9 cellular contexts compared by ENCODE assay signal in the genomic region with DNA sequence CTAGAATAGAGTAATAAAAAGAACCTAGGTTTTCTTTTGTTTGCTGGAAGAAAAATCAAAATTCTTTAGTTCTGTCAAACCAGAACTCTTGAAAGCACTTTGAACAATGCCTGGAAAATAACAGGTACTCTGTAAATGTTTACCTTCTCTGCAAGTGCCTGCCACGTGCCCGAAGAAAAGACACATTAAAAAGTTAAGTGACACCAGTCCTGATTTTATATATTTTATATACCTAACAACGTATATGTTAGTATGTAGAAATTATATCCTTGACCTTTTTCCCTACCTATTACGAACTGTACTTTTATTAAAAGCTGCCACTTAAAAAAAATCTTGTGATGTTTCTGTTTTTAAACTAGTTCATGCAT. TPM values are rescaled to one million over a fixed set of nuclear protein-coding genes. Genes with fewer than 3 reads are reported as not detected.
DNase-seq lines count a peak whose midpoint lies in the region; ATAC-seq, FAIRE-seq and TF ChIP-seq lines count a peak whose summit lies in the region.
"Had no signal": no experiment of that assay in that cellular context is flagged by ENCODE, and none has a peak within 500 bp of the region (broad histone marks: within the 10 kb centered on the region; RNA-seq: fewer than 3 reads in every experiment).

No MANE protein-coding gene starts in this region.

- TF ChIP-seq EP300 in HepG2 (IDR thresholded peaks at IDR 0.05; ENCODE audit: low read depth in 2 of 2, low read length in 2 of 2), result no peak; a peak in 1 of 4 replicates
- TF ChIP-seq EP300 in HepG2 (CRISPR knock-in tag; IDR thresholded peaks at IDR 0.05; ENCODE audit: borderline replicate concordance), result no peak
- TF ChIP-seq EP300 in tibial nerve (IDR thresholded peaks at IDR 0.05), result no peak

- POLR2A ChIA-PET in HepG2 (lab: Yijun Ruan, JAX), result interaction anchor here (2.9 kb wide), 1 partner anchor 89 kb away, joined by 17 read pairs; a partner anchor contains a TSS

- H3K9me3 Mint-ChIP-seq in activated naive CD4-positive, alpha-beta T cell treated with anti-CD3 and anti-CD28 coated beads, Interleukin-2, amount 10 ng/mL, durations not matched to agents 7 days and 5 days, result no peaks in the 10 kb centered on the region
- peaks cover 6% of the 10 kb centered on the region for H3K9me3 Mint-ChIP-seq in activated naive CD8-positive, alpha-beta T cell (ENCODE audit: low read depth)

- peak overlapping the region; percentile 68 for H3K4me2 ChIP-seq in HepG2 (ENCODE audit: low read depth, low read length)

- 3% methylated on average over 4 of the region's 4 CpGs for WGBS in HepG2 (ENCODE audit: low lambda C conversion rate)
- 14 to 28% methylated on average over 4 of the region's 4 CpGs for WGBS in tibial nerve, 2 donors

- in situ Hi-C loops in HepG2 (cut with HindIII; ENCODE audit: extremely low pct_ligation_motif_present, low pct_unique_long_range_greater_than_20kb), result no loop called here

- CTCF ChIA-PET in activated naive CD4-positive, alpha-beta T cell treated with anti-CD3 and anti-CD28 coated beads, Interleukin-2, amount 10 ng/mL, durations not matched to agents 7 days and 5 days (lab: Charles Lee), result interaction anchor here (1.0 to 3.8 kb wide), 2 partner anchors 21 to 115 kb away, joined by 4 to 27 read pairs; a partner anchor contains a TSS
- CTCF ChIA-PET in HepG2 (lab: Yijun Ruan, JAX; ENCODE audit: low intra/inter-chr PET ratio, low total read pairs), result no interaction called here

- TF ChIP-seq CTCF in HepG2 (CRISPR knock-in tag; IDR thresholded peaks at IDR 0.05) (no peak), tibial nerve (IDR thresholded peaks at IDR 0.05) (no peak)

- H3K4me1 ChIP-seq in HepG2 (ENCODE audit: insufficient read depth, low read length), result peaks cover 30% of the 10 kb centered on the region
- H3K4me1 ChIP-seq in tibial nerve, result peaks cover 0 to 38% (median 17%) of the 10 kb centered on the region in 4 donors

- no peak for DNase-seq in activated naive CD4-positive, alpha-beta T cell treated with anti-CD3 and anti-CD28 coated beads, Interleukin-2, amount 10 ng/mL, durations not matched to agents 7 days and 5 days
- no peak for DNase-seq in activated naive CD4-positive, alpha-beta T cell treated with Interleukin-2 at 50 U/mL for 16 hours
- peak; percentile 40 for DNase-seq in HepG2 (ENCODE audit: low spot score)
- no peak for DNase-seq in tibial nerve (ENCODE audit: low spot score in 2 of 2)
- no peak for DNase-seq in DMS114 treated with DMSO at 0.1 percent for 48 hours (lab: John Stamatoyannopoulos, UW; ENCODE audit: unreplicated experiment)
- DNase-seq: T1000 had no signal

- peaks cover 56% of the 10 kb centered on the region for H3K79me2 ChIP-seq in HepG2 (ENCODE audit: insufficient read depth, low read length)

- H3K4me3 ChIP-seq in HepG2 (replicated peaks in 1 of 3; ENCODE audit: insufficient read depth in 1 of 3, low read depth in 2 of 3, low read length in 3 of 3) (peak overlapping the region; percentile 88 to 97 (median 94)), tibial nerve (peak overlapping the region; percentile 79 to 94 (median 84))

- no peak for ATAC-seq in HepG2
- ATAC-seq in HG03175 (IDR thresholded peaks at IDR 0.05; ENCODE audit: unreplicated experiment), result no peak
- ATAC-seq in HG03439 (IDR thresholded peaks at IDR 0.05; ENCODE audit: unreplicated experiment), result no peak

- H3K36me3 ChIP-seq in HepG2 (replicated peaks in 1 of 2; ENCODE audit: control insufficient read depth in 1 of 2, insufficient read depth in 2 of 2, low read length in 2 of 2) (peaks cover 0 to 3% of the 10 kb centered on the region in 2 experiments; a peak in 2 of 5 replicates), tibial nerve (no peaks in the 10 kb centered on the region)

- H3K27me3 Mint-ChIP-seq in activated naive CD4-positive, alpha-beta T cell treated with anti-CD3 and anti-CD28 coated beads, Interleukin-2, amount 10 ng/mL, durations not matched to agents 7 days and 5 days, result peaks cover 4% of the 10 kb centered on the region
- H3K27me3 Mint-ChIP-seq in activated naive CD8-positive, alpha-beta T cell, result no peaks in the 10 kb centered on the region

- peak overlapping the region; percentile 98 for H3K4me3 Mint-ChIP-seq in activated naive CD4-positive, alpha-beta T cell treated with anti-CD3 and anti-CD28 coated beads, Interleukin-2, amount 10 ng/mL, durations not matched to agents 7 days and 5 days
- peak overlapping the region; percentile 98 for H3K4me3 Mint-ChIP-seq in activated naive CD8-positive, alpha-beta T cell

- H3K27ac ChIP-seq in HepG2 (ENCODE audit: extremely low read length, insufficient read depth, low read length) (peak overlapping the region; percentile 99), tibial nerve (peak overlapping the region; percentile 83 to 94 (median 93))

- no peak for FAIRE-seq in HepG2 (lab: Jason Lieb, UNC)

- no TSS peak for BruUV-seq in HepG2 (replicated peaks; lab: Mats Ljungman, UMichigan)

- peaks cover 19% of the 10 kb centered on the region for H4K20me1 ChIP-seq in HepG2 (ENCODE audit: insufficient read depth, low read length)

- H3K9ac ChIP-seq in HepG2 (ENCODE audit: insufficient read depth, low read depth, low read length), result peak overlapping the region; percentile 95

- H3K27me3 ChIP-seq in HepG2 (ENCODE audit: control insufficient read depth in 1 of 2, insufficient read depth in 2 of 2, low read length in 2 of 2) (no peaks in the 10 kb centered on the region; a peak in 1 of 5 replicates), tibial nerve (no peaks in the 10 kb centered on the region)

- intact Hi-C loops in HepG2 (cut with micrococcal nuclease; ENCODE audit: unreplicated experiment), result loop anchor here (1.0 kb wide), 1 partner anchor 21 kb away; a partner anchor contains a TSS

- TF ChIP-seq POLR2A in HepG2 (IDR thresholded peaks at IDR 0.05; ENCODE audit: insufficient read depth in 1 of 2, low read depth in 2 of 2, low read length in 2 of 2) (no peak), tibial nerve (IDR thresholded peaks at IDR 0.05) (no peak)

- H2AFZ ChIP-seq in HepG2 (ENCODE audit: low read length), result no peak overlapping the region

- no peak for TF ChIP-seq RAD21 in HepG2 (CRISPR knock-in tag; IDR thresholded peaks at IDR 0.05)

- H3K4me1 Mint-ChIP-seq in activated naive CD4-positive, alpha-beta T cell treated with anti-CD3 and anti-CD28 coated beads, Interleukin-2, amount 10 ng/mL, durations not matched to agents 7 days and 5 days, result peaks cover 41% of the 10 kb centered on the region
- peaks cover 40% of the 10 kb centered on the region for H3K4me1 Mint-ChIP-seq in activated naive CD8-positive, alpha-beta T cell (ENCODE audit: low read depth)

- peak overlapping the region; percentile 100 for H3K27ac Mint-ChIP-seq in activated naive CD4-positive, alpha-beta T cell treated with anti-CD3 and anti-CD28 coated beads, Interleukin-2, amount 10 ng/mL, durations not matched to agents 7 days and 5 days
- H3K27ac Mint-ChIP-seq in activated naive CD8-positive, alpha-beta T cell, result peak overlapping the region; percentile 99

- no peaks in the 10 kb centered on the region for H3K9me3 ChIP-seq in HepG2 (ENCODE audit: low read length)
- H3K9me3 ChIP-seq in tibial nerve, result no peaks in the 10 kb centered on the region

- peaks cover 31% of the 10 kb centered on the region for H3K36me3 Mint-ChIP-seq in activated naive CD4-positive, alpha-beta T cell treated with anti-CD3 and anti-CD28 coated beads, Interleukin-2, amount 10 ng/mL, durations not matched to agents 7 days and 5 days
- H3K36me3 Mint-ChIP-seq in activated naive CD8-positive, alpha-beta T cell, result peaks cover 15% of the 10 kb centered on the region

RNA-seq across cellular contexts. Expression of a gene that starts 1.0 kb away (rescaled TPM):
- total RNA-seq in HepG2 (2016; rRNA removed; fragmentation: Illumina TruSeq; extraction: Trizol), result 6.2 and 7.3 TPM in 2 replicates
- total RNA-seq in HepG2 (2016; cell fraction: cytosol; rRNA removed; fragmentation: Illumina TruSeq; extraction: Trizol; ENCODE audit: low read depth), result 3.0 and 3.9 TPM in 2 replicates
- total RNA-seq in HepG2 (2016; cell fraction: insoluble cytoplasmic fraction; rRNA removed; fragmentation: Illumina TruSeq; extraction: Trizol), result 5.9 and 7.3 TPM in 2 replicates
- total RNA-seq in HepG2 (2016; cell fraction: membrane; rRNA removed; fragmentation: Illumina TruSeq; extraction: Trizol), result 5.3 and 6.1 TPM in 2 replicates
- total RNA-seq in HepG2 (2016; cell fraction: nucleus; rRNA removed; fragmentation: Illumina TruSeq; extraction: Trizol), result 9.9 and 13.4 TPM in 2 replicates
- polyA plus RNA-seq in HepG2 (2011; rRNA removed), result 5.0 and 5.2 TPM in 2 replicates
- 1.4 and 2.4 TPM in 2 replicates for polyA plus RNA-seq in HepG2 (2011; cell fraction: cytosol; rRNA removed)
- polyA plus RNA-seq in HepG2 (2011; cell fraction: nucleus; rRNA removed), result 3.8 and 5.8 TPM in 2 replicates
- polyA plus RNA-seq in HepG2 (2012), result 5.1 and 8.6 TPM in 2 replicates
- 3.0 and 4.3 TPM in 2 replicates for polyA plus RNA-seq in HepG2 (2016; cell fraction: cytosol; fragmentation: Illumina TruSeq; extraction: Trizol; ENCODE audit: low read depth)
- 7.7 and 7.9 TPM in 2 replicates for polyA plus RNA-seq in HepG2 (2016; cell fraction: insoluble cytoplasmic fraction; fragmentation: Illumina TruSeq; extraction: Trizol; ENCODE audit: low read depth)
- polyA plus RNA-seq in HepG2 (2016; cell fraction: membrane; fragmentation: Illumina TruSeq; extraction: Trizol; ENCODE audit: low read depth), result 4.7 and 4.8 TPM in 2 replicates
- 12.1 and 12.4 TPM in 2 replicates for polyA plus RNA-seq in HepG2 (2016; cell fraction: nucleus; fragmentation: Illumina TruSeq; extraction: Trizol; ENCODE audit: insufficient read depth, low read depth)
- 2.5 and 2.9 TPM in 2 replicates for polyA minus RNA-seq in HepG2 (2011; rRNA and poly(A)+ RNA removed; ENCODE audit: low replicate concordance)
- 1.9 and 4.4 TPM in 2 replicates for polyA minus RNA-seq in HepG2 (2011; cell fraction: cytosol; rRNA and poly(A)+ RNA removed)
- 13.9 and 14.5 TPM in 2 replicates for polyA minus RNA-seq in HepG2 (2011; cell fraction: nucleus; rRNA and poly(A)+ RNA removed)
- 1 to 10 TPM; 2.1 to 5.0 (median 2.3) TPM for total RNA-seq in tibial nerve

RNA-seq across cellular contexts. Expression of a gene that starts 1.4 kb away (rescaled TPM):
- total RNA-seq in HepG2 (2016; rRNA removed; fragmentation: Illumina TruSeq; extraction: Trizol), result 8.9 and 17.1 TPM in 2 replicates
- total RNA-seq in HepG2 (2016; cell fraction: cytosol; rRNA removed; fragmentation: Illumina TruSeq; extraction: Trizol; ENCODE audit: low read depth), result 5.0 and 6.0 TPM in 2 replicates
- total RNA-seq in HepG2 (2016; cell fraction: insoluble cytoplasmic fraction; rRNA removed; fragmentation: Illumina TruSeq; extraction: Trizol), result 7.0 and 13.0 TPM in 2 replicates
- 4.6 and 5.9 TPM in 2 replicates for total RNA-seq in HepG2 (2016; cell fraction: membrane; rRNA removed; fragmentation: Illumina TruSeq; extraction: Trizol)
- total RNA-seq in HepG2 (2016; cell fraction: nucleus; rRNA removed; fragmentation: Illumina TruSeq; extraction: Trizol), result 73.8 and 77.3 TPM in 2 replicates
- 31.4 and 38.3 TPM in 2 replicates for polyA plus RNA-seq in HepG2 (2011; rRNA removed)
- polyA plus RNA-seq in HepG2 (2011; cell fraction: cytosol; rRNA removed), result 4.3 and 6.5 TPM in 2 replicates
- polyA plus RNA-seq in HepG2 (2011; cell fraction: nucleus; rRNA removed), result 96.5 and 110 TPM in 2 replicates
- polyA plus RNA-seq in HepG2 (2012), result 19.0 and 21.7 TPM in 2 replicates
- polyA plus RNA-seq in HepG2 (2016; cell fraction: cytosol; fragmentation: Illumina TruSeq; extraction: Trizol; ENCODE audit: low read depth), result 0.44 and 0.55 TPM in 2 replicates
- polyA plus RNA-seq in HepG2 (2016; cell fraction: insoluble cytoplasmic fraction; fragmentation: Illumina TruSeq; extraction: Trizol; ENCODE audit: low read depth), result 7.3 and 8.6 TPM in 2 replicates
- 1.7 and 1.9 TPM in 2 replicates for polyA plus RNA-seq in HepG2 (2016; cell fraction: membrane; fragmentation: Illumina TruSeq; extraction: Trizol; ENCODE audit: low read depth)
- polyA plus RNA-seq in HepG2 (2016; cell fraction: nucleus; fragmentation: Illumina TruSeq; extraction: Trizol; ENCODE audit: insufficient read depth, low read depth), result 99.4 and 110 TPM in 2 replicates
- polyA minus RNA-seq in HepG2 (2011; rRNA and poly(A)+ RNA removed; ENCODE audit: low replicate concordance), result 11.8 and 15.6 TPM in 2 replicates
- polyA minus RNA-seq in HepG2 (2011; cell fraction: cytosol; rRNA and poly(A)+ RNA removed), result 6.1 and 11.4 TPM in 2 replicates
- polyA minus RNA-seq in HepG2 (2011; cell fraction: nucleus; rRNA and poly(A)+ RNA removed), result 208 and 220 TPM in 2 replicates
- 10 to 100 TPM; 47.1 to 95.3 (median 79.8) TPM for total RNA-seq in tibial nerve

RNA-seq across cellular contexts. Expression of a gene that starts 20.8 kb away (rescaled TPM):
- total RNA-seq in HepG2 (2016; rRNA removed; fragmentation: Illumina TruSeq; extraction: Trizol), result 21.9 and 22.5 TPM in 2 replicates
- total RNA-seq in HepG2 (2016; cell fraction: cytosol; rRNA removed; fragmentation: Illumina TruSeq; extraction: Trizol; ENCODE audit: low read depth), result 8.4 and 11.1 TPM in 2 replicates
- total RNA-seq in HepG2 (2016; cell fraction: insoluble cytoplasmic fraction; rRNA removed; fragmentation: Illumina TruSeq; extraction: Trizol), result 24.4 and 24.7 TPM in 2 replicates
- 19.4 and 21.7 TPM in 2 replicates for total RNA-seq in HepG2 (2016; cell fraction: membrane; rRNA removed; fragmentation: Illumina TruSeq; extraction: Trizol)
- total RNA-seq in HepG2 (2016; cell fraction: nucleus; rRNA removed; fragmentation: Illumina TruSeq; extraction: Trizol), result 20.6 and 22.2 TPM in 2 replicates
- polyA plus RNA-seq in HepG2 (2011; rRNA removed), result 12.0 and 16.9 TPM in 2 replicates
- polyA plus RNA-seq in HepG2 (2011; cell fraction: cytosol; rRNA removed), result 10.0 and 19.2 TPM in 2 replicates
- 5.6 and 6.0 TPM in 2 replicates for polyA plus RNA-seq in HepG2 (2011; cell fraction: nucleus; rRNA removed)
- 8.1 and 12.4 TPM in 2 replicates for polyA plus RNA-seq in HepG2 (2012)
- polyA plus RNA-seq in HepG2 (2016; cell fraction: cytosol; fragmentation: Illumina TruSeq; extraction: Trizol; ENCODE audit: low read depth), result 11.2 and 15.2 TPM in 2 replicates
- polyA plus RNA-seq in HepG2 (2016; cell fraction: insoluble cytoplasmic fraction; fragmentation: Illumina TruSeq; extraction: Trizol; ENCODE audit: low read depth), result 18.4 and 19.0 TPM in 2 replicates
- polyA plus RNA-seq in HepG2 (2016; cell fraction: membrane; fragmentation: Illumina TruSeq; extraction: Trizol; ENCODE audit: low read depth), result 19.6 and 21.1 TPM in 2 replicates
- polyA plus RNA-seq in HepG2 (2016; cell fraction: nucleus; fragmentation: Illumina TruSeq; extraction: Trizol; ENCODE audit: insufficient read depth, low read depth), result 22.5 and 24.5 TPM in 2 replicates
- polyA minus RNA-seq in HepG2 (2011; rRNA and poly(A)+ RNA removed; ENCODE audit: low replicate concordance), result 22.8 and 43.2 TPM in 2 replicates
- polyA minus RNA-seq in HepG2 (2011; cell fraction: cytosol; rRNA and poly(A)+ RNA removed), result 14.2 and 14.3 TPM in 2 replicates
- polyA minus RNA-seq in HepG2 (2011; cell fraction: nucleus; rRNA and poly(A)+ RNA removed), result 16.7 and 20.8 TPM in 2 replicates
- 10 to 100 TPM in 3 of 4 donors, 1 to 10 TPM in 1; 9.3 to 17.6 (median 16.0) TPM for total RNA-seq in tibial nerve
